In genomic region chr6:160398674-160399271, GRCh38 we compare ENCODE assay signal across 9 cellular contexts. TPM values are rescaled to one million over a fixed set of nuclear protein-coding genes. Genes with fewer than 3 reads are reported as not detected.
DNase-seq lines count a peak whose midpoint lies in the region; ATAC-seq lines count a peak whose summit lies in the region.
"Had no signal": no experiment of that assay in that cellular context is flagged by ENCODE, and none has a peak within 500 bp of the region (broad histone marks: within the 10 kb centered on the region; RNA-seq: fewer than 3 reads in every experiment).

No MANE protein-coding gene starts in this region.

- H3K36me3 Mint-ChIP-seq in natural killer cell treated with Interleukin-12 subunit alpha and Interleukin-12 subunit beta and Interleukin-15 and Interleukin-18, amount 100 ng/mL, for 72 hours: peaks cover 10% of the 10 kb centered on the region

- H3K9me3 Mint-ChIP-seq in natural killer cell treated with Interleukin-12 subunit alpha and Interleukin-12 subunit beta and Interleukin-15 and Interleukin-18, amount 100 ng/mL, for 72 hours: no peaks in the 10 kb centered on the region

- H3K27ac Mint-ChIP-seq in natural killer cell treated with Interleukin-12 subunit alpha and Interleukin-12 subunit beta and Interleukin-15 and Interleukin-18, amount 100 ng/mL, for 72 hours: peak overlapping the region; percentile 74 to 75

- H3K4me1 Mint-ChIP-seq in natural killer cell treated with Interleukin-12 subunit alpha and Interleukin-12 subunit beta and Interleukin-15 and Interleukin-18, amount 100 ng/mL, for 72 hours (ENCODE audit: low read depth in 2 of 2): peaks cover 21% of the 10 kb centered on the region in 2 donors

- ATAC-seq in GM19025 (IDR thresholded peaks at IDR 0.05; ENCODE audit: low read depth, unreplicated experiment) (peak; percentile 93), HG02588 (IDR thresholded peaks at IDR 0.05; ENCODE audit: unreplicated experiment) (peak; percentile 94)
- ATAC-seq in natural killer cell treated with Interleukin-12 subunit alpha and Interleukin-12 subunit beta and Interleukin-15 and Interleukin-18, amount 100 ng/mL, for 72 hours: peak; percentile 82 to 91

- peak overlapping the region; percentile 71 for H3K4me3 Mint-ChIP-seq in natural killer cell treated with Interleukin-12 subunit alpha and Interleukin-12 subunit beta and Interleukin-15 and Interleukin-18, amount 100 ng/mL, for 72 hours

- H3K27me3 Mint-ChIP-seq in natural killer cell treated with Interleukin-12 subunit alpha and Interleukin-12 subunit beta and Interleukin-15 and Interleukin-18, amount 100 ng/mL, for 72 hours: peaks cover 3 to 8% of the 10 kb centered on the region in 2 donors

- peak; percentile 28 for DNase-seq in LHCN-M2 (ENCODE audit: low read depth)
- no peak for DNase-seq in natural killer cell treated with Interleukin-12 subunit alpha and Interleukin-12 subunit beta and Interleukin-15 and Interleukin-18, amount 100 ng/mL, for 72 hours (ENCODE audit: low spot score)
- DNase-seq in cerebellar nuclear complex (lab: John Stamatoyannopoulos, UW): no peak
- DNase-seq in HK-2 (ENCODE audit: unreplicated experiment): no peak
- no peak for DNase-seq in NCI-H1092 (lab: John Stamatoyannopoulos, UW)
- DNase-seq in NCI-H2029 treated with DMSO at 0.1 percent for 48 hours (lab: John Stamatoyannopoulos, UW): no peak
- DNase-seq: activated T-cell treated with anti-CD3 and anti-CD28 coated beads, Interleukin-2, amount 50 U/mL, for 48 hours had no signal

RNA-seq across cellular contexts. Expression of gene SLC22A3, which starts 50.6 kb away (rescaled TPM):
- total RNA-seq in LHCN-M2 (2014; rRNA removed): 0.06 TPM in 1 of 2 replicates, not detected in the other
- not detected for polyA plus RNA-seq in LHCN-M2 (2012)
- total RNA-seq in natural killer cell treated with Interleukin-12 subunit alpha and Interleukin-12 subunit beta and Interleukin-15 and Interleukin-18, amount 100 ng/mL, for 72 hours: not detected
